In the genomic region with DNA sequence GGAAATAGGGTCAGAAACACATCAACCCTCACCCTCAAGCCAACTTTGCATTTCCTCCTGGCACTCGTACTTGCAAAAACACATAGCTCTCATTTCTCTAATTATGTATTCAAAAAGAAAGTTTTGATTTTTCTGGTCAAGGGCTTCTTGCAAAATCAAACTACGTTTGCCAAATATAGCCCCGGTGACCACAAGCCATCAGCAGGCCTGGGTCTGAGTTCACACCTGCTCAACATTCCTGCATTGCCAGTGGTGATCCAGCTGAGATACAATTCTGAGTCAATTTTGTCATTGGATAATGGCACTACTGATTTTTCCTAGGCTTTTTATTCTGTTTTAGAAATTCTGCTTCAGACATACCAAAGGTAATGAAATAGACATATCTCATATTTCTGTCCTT, we compare ENCODE assay signal across 13 cellular contexts. TPM values are rescaled to one million over a fixed set of nuclear protein-coding genes. Genes with fewer than 3 reads are reported as not detected.
DNase-seq lines count a peak whose midpoint lies in the region; ATAC-seq and TF ChIP-seq lines count a peak whose summit lies in the region.
"Had no signal": no experiment of that assay in that cellular context is flagged by ENCODE, and none has a peak within 500 bp of the region (broad histone marks: within the 10 kb centered on the region; RNA-seq: fewer than 3 reads in every experiment).

No MANE protein-coding gene starts in this region.

- DNase-seq in LHCN-M2 (ENCODE audit: low read depth) (peak; percentile 55), body of pancreas (no peak), thoracic aorta (ENCODE audit: low spot score) (no peak), RKO (ENCODE audit: low spot score) (no peak)
- DNase-seq: CD4-positive, alpha-beta T cell; NCI-H1092 treated with DMSO at 0.1 percent for 48 hours; NCI-H1694; NCI-H345; NCI-H526 treated with DMSO at 0.1 percent for 48 hours had no signal

- H3K36me3 ChIP-seq in body of pancreas (replicated peaks in 1 of 2; ENCODE audit: insufficient read depth in 1 of 2, low read depth in 2 of 2) (no peaks in the 10 kb centered on the region), mucosa of rectum (ENCODE audit: control insufficient read depth in 2 of 2, insufficient read depth in 2 of 2, low read length in 2 of 2) (no peaks in the 10 kb centered on the region), thoracic aorta (no peaks in the 10 kb centered on the region)

- 56 to 57% methylated on average over 3 of the region's 3 CpGs for WGBS in body of pancreas, 2 donors

- H3K9ac ChIP-seq in mucosa of rectum (ENCODE audit: low read depth in 1 of 2, low read length in 2 of 2), result no peak overlapping the region

- TF ChIP-seq CTCF in body of pancreas (IDR thresholded peaks at IDR 0.05), result no peak
- no peak for TF ChIP-seq CTCF in thoracic aorta (IDR thresholded peaks at IDR 0.05)

- H3K27ac ChIP-seq in body of pancreas (peak overlapping the region; percentile 52 to 79 (median 66)), mucosa of rectum (ENCODE audit: low read depth in 2 of 2, low read length in 2 of 2) (peak overlapping the region; percentile 59 to 65), thoracic aorta (peak overlapping the region; percentile 48 to 68)

- H3K9me3 ChIP-seq in body of pancreas (no peaks in the 10 kb centered on the region), mucosa of rectum (ENCODE audit: control insufficient read depth in 2 of 2, low read length in 2 of 2) (no peaks in the 10 kb centered on the region), thoracic aorta (no peaks in the 10 kb centered on the region)

- no peak for TF ChIP-seq POLR2A in body of pancreas (IDR thresholded peaks at IDR 0.05)

- peak; percentile 9 for ATAC-seq in body of pancreas
- ATAC-seq in thoracic aorta (ENCODE audit: insufficient number of reproducible peaks, low FRiP score, low read depth), result no peak
- no peak for ATAC-seq in GM21360 (IDR thresholded peaks at IDR 0.05; ENCODE audit: unreplicated experiment)
- no peak for ATAC-seq in GM19035 (IDR thresholded peaks at IDR 0.05; ENCODE audit: unreplicated experiment)

- H3K27me3 ChIP-seq in body of pancreas, result no peaks in the 10 kb centered on the region
- no peaks in the 10 kb centered on the region for H3K27me3 ChIP-seq in mucosa of rectum (ENCODE audit: control insufficient read depth in 2 of 2, insufficient read depth in 2 of 2, low read length in 2 of 2)
- H3K27me3 ChIP-seq in thoracic aorta (replicated peaks; ENCODE audit: insufficient read depth), result no peaks in the 10 kb centered on the region

- H3K4me3 ChIP-seq in body of pancreas, result no peak overlapping the region
- H3K4me3 ChIP-seq in mucosa of rectum (ENCODE audit: low read length in 2 of 2), result peak overlapping the region; percentile 10 to 46
- H3K4me3 ChIP-seq in thoracic aorta, result no peak overlapping the region
- H3K4me3 ChIP-seq: GM23338 had no signal

- intact Hi-C loops in body of pancreas (cut with DNase I), result no loop called here

- H3K4me1 ChIP-seq in body of pancreas, result no peaks in the 10 kb centered on the region
- H3K4me1 ChIP-seq in mucosa of rectum (ENCODE audit: control insufficient read depth in 2 of 2, insufficient read depth in 2 of 2, low read length in 2 of 2), result peaks cover 13 to 32% of the 10 kb centered on the region in 2 donors
- H3K4me1 ChIP-seq in thoracic aorta (ENCODE audit: control insufficient read depth in 1 of 2, low read depth in 2 of 2), result peaks cover 4 to 15% of the 10 kb centered on the region in 2 donors

RNA-seq across cellular contexts. Expression of a gene that starts 10.7 kb away (rescaled TPM):
- total RNA-seq in LHCN-M2 (2014; rRNA removed) (2.4 and 4.0 TPM in 2 replicates), body of pancreas (1 to 10 TPM; 2.6 to 4.6 TPM), thoracic aorta (10 to 100 TPM in 1 of 2 donors, 1 to 10 TPM in 1; 7.5 to 29.8 TPM)
- polyA plus RNA-seq in LHCN-M2 (2012), result 4.8 TPM
- total RNA-seq: CD4-positive, alpha-beta T cell had no signal

RNA-seq across cellular contexts. Expression of a gene that starts 59.8 kb away (rescaled TPM):
- 9.0 and 12.8 TPM in 2 replicates for total RNA-seq in LHCN-M2 (2014; rRNA removed)
- polyA plus RNA-seq in LHCN-M2 (2012), result 7.8 TPM
- 1 to 10 TPM; 3.3 to 6.7 TPM for total RNA-seq in body of pancreas
- total RNA-seq in thoracic aorta, result 10 to 100 TPM; 36.7 to 50.9 TPM
- total RNA-seq: CD4-positive, alpha-beta T cell had no signal

Comparison
In these comparisons a context has a peak if more than half of its experiments do, and no peak if none do; other contexts are left out.
1. H3K4me3 ChIP-seq: peak in mucosa of rectum (2 of 2); none in body of pancreas (0 of 2) and thoracic aorta (single experiment).
2. Peak in every context shown above with its lines, with median percentiles within 50 percentile points of each other: H3K27ac ChIP-seq.